In genomic region chr2:63041592-63041991, GRCh38 we compare ENCODE assay signal across 22 cellular contexts. TPM values are rescaled to one million over a fixed set of nuclear protein-coding genes. Genes with fewer than 3 reads are reported as not detected.
"Had no signal": no experiment of that assay in that cellular context is flagged by ENCODE, and none has a peak within 500 bp of the region (broad histone marks: within the 10 kb centered on the region; RNA-seq: fewer than 3 reads in every experiment).

No MANE protein-coding gene starts in this region.

- H3K9me3 ChIP-seq: breast epithelium, SJSA1 had no signal

- H3K27me3 ChIP-seq: SJSA1 had no signal

- H3K27ac Mint-ChIP-seq: activated CD8-positive, alpha-beta T cell treated with anti-CD3 and anti-CD28 coated beads for 36 hours; activated naive CD4-positive, alpha-beta T cell treated with anti-CD3 and anti-CD28 coated beads, Interleukin-2, amount 10 ng/mL, durations not matched to agents 7 days and 5 days; activated naive CD8-positive, alpha-beta T cell treated with anti-CD3 and anti-CD28 coated beads for 36 hours; activated T-cell treated with anti-CD3 and anti-CD28 coated beads, Interleukin-2, amount 50 U/mL, for 72 hours; activated T-helper 2 cell treated with anti-CD3 and anti-CD28 coated beads, Interferon-gamma antibody, Interleukin-2, Interleukin-4, amounts not matched to agents 10 μg/mL and 5 μg/mL and 100 μg/mL, durations not matched to agents 14 hours and 24 hours and 36 hours; T-helper 1 cell treated with Interleukin-12 subunit alpha and Interleukin-12 subunit beta and Interleukin-4 antibody, amounts not matched to agents 30 μg/mL and 1 μg/mL, for 36 hours had no signal

- H3K9me3 Mint-ChIP-seq: activated CD8-positive, alpha-beta T cell treated with anti-CD3 and anti-CD28 coated beads for 36 hours; activated naive CD4-positive, alpha-beta T cell treated with anti-CD3 and anti-CD28 coated beads, Interleukin-2, amount 10 ng/mL, durations not matched to agents 7 days and 5 days; activated naive CD8-positive, alpha-beta T cell treated with anti-CD3 and anti-CD28 coated beads for 36 hours; activated T-cell treated with anti-CD3 and anti-CD28 coated beads, Interleukin-2, amount 50 U/mL, for 72 hours; activated T-helper 2 cell treated with anti-CD3 and anti-CD28 coated beads, Interferon-gamma antibody, Interleukin-2, Interleukin-4, amounts not matched to agents 10 μg/mL and 5 μg/mL and 100 μg/mL, durations not matched to agents 14 hours and 24 hours and 36 hours; T-helper 1 cell treated with Interleukin-12 subunit alpha and Interleukin-12 subunit beta and Interleukin-4 antibody, amounts not matched to agents 30 μg/mL and 1 μg/mL, for 36 hours had no signal

- H3K4me3 Mint-ChIP-seq: activated CD8-positive, alpha-beta T cell treated with anti-CD3 and anti-CD28 coated beads for 36 hours; activated naive CD4-positive, alpha-beta T cell treated with anti-CD3 and anti-CD28 coated beads, Interleukin-2, amount 10 ng/mL, durations not matched to agents 7 days and 5 days; activated naive CD8-positive, alpha-beta T cell treated with anti-CD3 and anti-CD28 coated beads for 36 hours; activated T-cell treated with anti-CD3 and anti-CD28 coated beads, Interleukin-2, amount 50 U/mL, for 72 hours; T-helper 1 cell treated with Interleukin-12 subunit alpha and Interleukin-12 subunit beta and Interleukin-4 antibody, amounts not matched to agents 30 μg/mL and 1 μg/mL, for 36 hours had no signal

- H3K36me3 ChIP-seq: breast epithelium, SJSA1 had no signal

- ATAC-seq: activated CD8-positive, alpha-beta T cell treated with anti-CD3 and anti-CD28 coated beads for 36 hours; activated T-cell treated with anti-CD3 and anti-CD28 coated beads, Interleukin-2, amount 50 U/mL, for 72 hours had no signal

- H3K27ac ChIP-seq: breast epithelium, SJSA1 had no signal

- DNase-seq: activated CD4-positive, CD25-positive, alpha-beta regulatory T cell; activated CD8-positive, alpha-beta memory T cell treated with anti-CD3 and anti-CD28 coated beads, Interleukin-2, amount 50 U/mL, for 4 hours; activated CD8-positive, alpha-beta T cell treated with anti-CD3 and anti-CD28 coated beads for 36 hours; activated gamma-delta T cell treated with Interleukin-2 at 50 U/mL for 16 hours; activated naive CD4-positive, alpha-beta T cell treated with anti-CD3 and anti-CD28 coated beads, Interleukin-2, amount 10 ng/mL, durations not matched to agents 7 days and 5 days; activated naive CD8-positive, alpha-beta T cell treated with anti-CD3 and anti-CD28 coated beads for 36 hours; activated T-cell treated with anti-CD3 and anti-CD28 coated beads, Interleukin-2, amount 50 U/mL, for 72 hours; caudate nucleus; MM.1S; NCI-H2029; NCI-H2107; NCI-H2171 treated with DMSO at 0.1 percent for 48 hours; NCI-H226; NCI-H526; NCI-H774; NK-92 treated with Interleukin-12 subunit alpha and Interleukin-12 subunit beta, amount 100 ng/mL, for 24 hours; SHP77 had no signal

- H3K4me1 ChIP-seq: breast epithelium, SJSA1 had no signal

- H3K4me3 ChIP-seq: breast epithelium, SJSA1 had no signal

RNA-seq across cellular contexts. Expression of gene OTX1, which starts 9.0 kb away (rescaled TPM):
- total RNA-seq: activated CD8-positive, alpha-beta T cell treated with anti-CD3 and anti-CD28 coated beads for 36 hours; activated naive CD8-positive, alpha-beta T cell treated with anti-CD3 and anti-CD28 coated beads for 36 hours; activated T-helper 2 cell treated with anti-CD3 and anti-CD28 coated beads, Interferon-gamma antibody, Interleukin-2, Interleukin-4, amounts not matched to agents 10 μg/mL and 5 μg/mL and 100 μg/mL, durations not matched to agents 14 hours and 24 hours and 36 hours; breast epithelium; cerebellum had no signal
